In genomic region chr20:33674294-33675126, GRCh38 we compare ENCODE assay signal across 8 cellular contexts. TPM values are rescaled to one million over a fixed set of nuclear protein-coding genes. Genes with fewer than 3 reads are reported as not detected.
DNase-seq lines count a peak whose midpoint lies in the region; ATAC-seq and TF ChIP-seq lines count a peak whose summit lies in the region.

NECAB3 (minus strand) TSS chr20:33674428; CDS start chr20:33674352, 76 bp downstream.

- H3K27me3 ChIP-seq in dorsolateral prefrontal cortex (no peaks in the 10 kb centered on the region), liver (ENCODE audit: control insufficient read depth in 4 of 4, insufficient read depth in 4 of 4, low read length in 3 of 4) (no peaks in the 10 kb centered on the region)

- H3K4me3 ChIP-seq in dorsolateral prefrontal cortex: peak within 1 kb of the TSS; percentile 60 to 92 (median 77)
- H3K4me3 ChIP-seq in liver (ENCODE audit: low read depth in 1 of 3, low read length in 3 of 3): peak within 1 kb of the TSS; percentile 65 to 82 (median 71)

- TF ChIP-seq CTCF in dorsolateral prefrontal cortex (IDR thresholded peaks at IDR 0.05 in 54 of 56, conservative IDR thresholded peaks at IDR 0.05 in 2 of 56; ENCODE audit: low read depth in 1 of 56, partially characterized antibody in 56 of 56) (peak in 13 of 56 donors; percentile 3 to 46 (median 17)), liver (IDR thresholded peaks at IDR 0.05; ENCODE audit: low read depth, low read length, missing input control) (no peak)

- no peaks in the 10 kb centered on the region for H3K36me3 ChIP-seq in liver (ENCODE audit: control insufficient read depth in 4 of 4, insufficient read depth in 3 of 4, low read depth in 1 of 4, low read length in 3 of 4)

- TF ChIP-seq RAD21 in liver (IDR thresholded peaks at IDR 0.05): no peak

- peak within 1 kb of the TSS; percentile 58 to 96 (median 91) for H3K27ac ChIP-seq in dorsolateral prefrontal cortex
- H3K27ac ChIP-seq in liver (ENCODE audit: low read depth in 1 of 2, low read length in 2 of 2): peak within 1 kb of the TSS in 1 of 2 donors; percentile 38

- DNase-seq in NCI-H2081 (lab: John Stamatoyannopoulos, UW) (peak; percentile 66 to 79), NCI-H2081 treated with DMSO at 0.1 percent for 48 hours (lab: John Stamatoyannopoulos, UW) (no peak), NCI-H446 treated with DMSO at 0.1 percent for 48 hours (lab: John Stamatoyannopoulos, UW) (peak; percentile 31), dorsolateral prefrontal cortex (peak; percentile 68 to 91 (median 78))
- peak; percentile 63 for DNase-seq in activated CD4-positive, alpha-beta T cell treated with anti-CD3 and anti-CD28 coated beads for 48 hours
- peak; percentile 30 to 68 for DNase-seq in stimulated activated CD4-positive, alpha-beta T cell treated with anti-CD3 and anti-CD28 coated beads, Interleukin-4, amount 100 ng/mL, for 4 hours

- H3K9me3 ChIP-seq in liver (ENCODE audit: control insufficient read depth in 4 of 4, low read length in 3 of 4): no peaks in the 10 kb centered on the region

- peak; percentile 59 for ATAC-seq in HG02970 (IDR thresholded peaks at IDR 0.05; ENCODE audit: low FRiP score, unreplicated experiment)

- 8% methylated on average over 73 of the region's 73 CpGs for WGBS in liver

- H3K4me1 ChIP-seq in liver (ENCODE audit: control insufficient read depth in 4 of 4, insufficient read depth in 4 of 4, low read length in 3 of 4): peaks cover 7 to 23% (median 14%) of the 10 kb centered on the region in 4 donors

- peak within 1 kb of the TSS; percentile 61 to 66 for H3K9ac ChIP-seq in liver (ENCODE audit: low read depth in 1 of 2, low read length in 2 of 2)

- intact Hi-C loops in dorsolateral prefrontal cortex (cut with DNase I): loop anchor here in 1 of 2 donors (5.0 to 10.0 kb wide), 2 partner anchors 58 to 130 kb away; partner anchors contain the start of gene ZNF341

TF ChIP-seq in liver, 16 proteins besides CTCF, POLR2A, EP300 and RAD21:
- TF ChIP-seq HNF4A (conservative IDR thresholded peaks at IDR 0.05) (peak in 1 of 2 donors; percentile 4), FOXA2 (IDR thresholded peaks at IDR 0.05) (no peak), NR2F2 (IDR thresholded peaks at IDR 0.05) (peak; percentile 16)

RNA-seq across cellular contexts. Expression of gene NECAB3, which starts in this region (rescaled TPM):
- total RNA-seq in dorsolateral prefrontal cortex: 100 to 1,000 TPM in 2 of 120 experiments, 10 to 100 TPM in 118; 40.0 to 107 (median 69.5) TPM
- 10 to 100 TPM; 11.0 to 14.8 TPM for total RNA-seq in liver
- polyA plus RNA-seq in liver: 10 to 100 TPM; 10.5 to 11.2 TPM
